Comparison of ENCODE assay signal across 7 cellular contexts in the genomic region with DNA sequence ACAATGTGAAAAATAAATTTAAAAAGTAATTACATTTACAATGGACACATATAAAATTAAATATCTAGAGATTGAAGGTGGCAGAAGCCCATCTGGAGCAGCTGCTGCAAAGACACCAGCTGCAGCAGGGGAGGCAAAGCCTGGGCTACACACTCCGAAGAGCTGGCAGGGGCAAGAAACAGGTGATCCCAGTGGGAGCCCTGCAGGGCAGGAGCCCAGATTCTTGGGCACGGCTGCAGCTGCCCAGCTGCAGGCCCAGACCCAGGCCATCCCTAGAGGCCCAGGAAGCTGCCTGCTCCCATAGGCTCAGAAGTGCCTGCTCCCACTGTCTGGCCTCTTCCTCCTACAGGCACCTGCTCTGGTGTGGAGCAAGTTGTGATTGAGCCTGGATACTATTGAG.
"Had no signal": no experiment of that assay in that cellular context is flagged by ENCODE, and none has a peak within 500 bp of the region (broad histone marks: within the 10 kb centered on the region; RNA-seq: fewer than 3 reads in every experiment).

No MANE protein-coding gene starts in this region.

- ATAC-seq: HepG2 had no signal

- H3K4me3 ChIP-seq: GM23248 had no signal

- DNase-seq: GOT3, H9, HCEC 1CT, KBM-7 had no signal

- H3K27ac ChIP-seq: GM23248, HL-60 had no signal
